ENCODE assay signal across 8 cellular contexts in the genomic region with DNA sequence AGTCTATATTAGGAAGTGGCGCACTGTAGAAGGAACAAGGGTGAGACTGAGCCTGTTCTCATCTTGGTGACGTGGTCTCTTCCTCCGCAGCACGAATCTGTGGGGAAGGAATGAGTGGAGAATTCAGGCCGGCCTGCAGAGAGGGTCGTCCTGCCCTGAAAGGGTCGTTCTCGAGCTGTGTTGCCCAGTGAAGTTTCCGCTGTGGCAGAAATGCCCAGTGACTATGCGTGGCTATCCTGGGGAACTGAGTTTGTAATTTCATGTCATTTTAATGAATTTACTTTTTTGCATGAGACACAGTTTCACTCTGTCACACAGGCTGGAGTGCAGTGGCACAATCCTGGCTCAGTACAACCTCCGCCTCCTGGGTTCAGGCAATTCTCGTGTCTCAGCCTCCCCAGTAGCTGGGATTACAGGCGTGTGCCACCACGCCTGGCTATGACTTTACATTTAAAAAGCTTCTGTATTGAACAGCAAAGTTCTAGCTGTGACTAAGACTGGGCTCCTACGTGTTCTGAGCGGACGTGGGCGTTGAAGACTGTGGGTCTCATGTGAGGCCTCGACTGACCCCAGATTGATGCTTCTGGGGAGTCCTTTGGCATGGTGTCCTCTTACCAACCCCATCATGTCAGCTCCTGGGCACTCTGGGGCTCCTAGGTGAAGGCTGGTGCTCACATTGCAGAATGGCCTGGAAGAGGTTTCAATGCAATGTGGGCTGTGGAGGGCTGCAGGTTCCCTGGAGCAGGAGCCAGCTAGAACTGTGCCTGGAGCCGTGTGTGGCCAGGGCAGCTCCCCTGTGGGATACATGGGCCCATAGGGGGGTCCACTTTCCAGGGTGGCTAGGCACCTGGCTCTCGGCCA. TPM values are rescaled to one million over a fixed set of nuclear protein-coding genes. Genes with fewer than 3 reads are reported as not detected.
A peak's percentile ranks its signal among the peaks of the same experiment; 100 is the strongest.
DNase-seq lines count a peak whose midpoint lies in the region; ATAC-seq and TF ChIP-seq lines count a peak whose summit lies in the region.

No MANE protein-coding gene starts in this region.

- 80 to 100% methylated on average over 3 to 21 of the region's 21 CpGs for WGBS in transverse colon (ENCODE audit: low coverage in 1 of 2), 2 donors

- peaks cover 73% of the 10 kb centered on the region for H3K4me1 Mint-ChIP-seq in activated naive CD4-positive, alpha-beta T cell treated with anti-CD3 and anti-CD28 coated beads, Interleukin-2, amount 10 ng/mL, durations not matched to agents 7 days and 5 days
- peaks cover 25 to 36% of the 10 kb centered on the region in 2 donors for H3K4me1 Mint-ChIP-seq in natural killer cell treated with Interleukin-12 subunit alpha and Interleukin-12 subunit beta and Interleukin-15 and Interleukin-18, amount 100 ng/mL, for 72 hours (ENCODE audit: low read depth in 2 of 2)

- TF ChIP-seq CTCF in transverse colon (IDR thresholded peaks at IDR 0.05) = no peak

- in situ Hi-C loops in transverse colon (cut with MboI; ENCODE audit: low pct_ligation_motif_present in 1 of 4, low pct_unique_long_range_greater_than_20kb in 1 of 4, low sequenced_read_pairs in 3 of 4) = no loop called here

- no peak for TF ChIP-seq EP300 in transverse colon (IDR thresholded peaks at IDR 0.05; ENCODE audit: low read depth)

- no peaks in the 10 kb centered on the region for H3K27me3 ChIP-seq in muscle layer of colon (ENCODE audit: control insufficient read depth in 1 of 2, insufficient read depth in 2 of 2, low read length in 2 of 2)
- no peaks in the 10 kb centered on the region for H3K27me3 ChIP-seq in transverse colon

- peak overlapping the region in 1 of 2 donors; percentile 55 for H3K4me3 ChIP-seq in muscle layer of colon (ENCODE audit: low read depth in 1 of 2, low read length in 2 of 2)
- H3K4me3 ChIP-seq in transverse colon = no peak overlapping the region

- DNase-seq in activated naive CD4-positive, alpha-beta T cell treated with anti-CD3 and anti-CD28 coated beads, Interleukin-2, amount 50 U/mL, for 72 hours (ENCODE audit: low spot score in 2 of 2) = no peak
- no peak for DNase-seq in activated naive CD4-positive, alpha-beta T cell treated with anti-CD3 and anti-CD28 coated beads, Interleukin-2, amount 10 ng/mL, durations not matched to agents 7 days and 5 days
- DNase-seq in caudate nucleus (lab: John Stamatoyannopoulos, UW) (peak in 16 of 61 donors; percentile 15 to 69 (median 43)), transverse colon (no peak), left colon (no peak), sciatic nerve (ENCODE audit: low spot score) (no peak)
- DNase-seq in natural killer cell treated with Interleukin-12 subunit alpha and Interleukin-12 subunit beta and Interleukin-15 and Interleukin-18, amount 100 ng/mL, for 72 hours (ENCODE audit: low spot score) = no peak

- H3K36me3 Mint-ChIP-seq in activated naive CD4-positive, alpha-beta T cell treated with anti-CD3 and anti-CD28 coated beads, Interleukin-2, amount 50 U/mL, for 72 hours = peaks cover 0 to 8% of the 10 kb centered on the region in 2 donors
- peaks cover 30% of the 10 kb centered on the region for H3K36me3 Mint-ChIP-seq in activated naive CD4-positive, alpha-beta T cell treated with anti-CD3 and anti-CD28 coated beads, Interleukin-2, amount 10 ng/mL, durations not matched to agents 7 days and 5 days
- H3K36me3 Mint-ChIP-seq in natural killer cell treated with Interleukin-12 subunit alpha and Interleukin-12 subunit beta and Interleukin-15 and Interleukin-18, amount 100 ng/mL, for 72 hours = no peaks in the 10 kb centered on the region

- no peak for TF ChIP-seq POLR2A in transverse colon (IDR thresholded peaks at IDR 0.05)

- H3K9me3 Mint-ChIP-seq in activated naive CD4-positive, alpha-beta T cell treated with anti-CD3 and anti-CD28 coated beads, Interleukin-2, amount 50 U/mL, for 72 hours = no peaks in the 10 kb centered on the region
- no peaks in the 10 kb centered on the region for H3K9me3 Mint-ChIP-seq in activated naive CD4-positive, alpha-beta T cell treated with anti-CD3 and anti-CD28 coated beads, Interleukin-2, amount 10 ng/mL, durations not matched to agents 7 days and 5 days
- no peaks in the 10 kb centered on the region for H3K9me3 Mint-ChIP-seq in natural killer cell treated with Interleukin-12 subunit alpha and Interleukin-12 subunit beta and Interleukin-15 and Interleukin-18, amount 100 ng/mL, for 72 hours

- CTCF ChIA-PET in activated naive CD4-positive, alpha-beta T cell treated with anti-CD3 and anti-CD28 coated beads, Interleukin-2, amount 10 ng/mL, durations not matched to agents 7 days and 5 days (lab: Charles Lee) = interaction anchor here (1.0 to 4.5 kb wide), 4 partner anchors 20 to 62 kb away, joined by 3 to 14 read pairs (median 4); no protein-coding TSS in a partner anchor

- intact Hi-C loops in transverse colon (cut with DNase I; ENCODE audit: low total_unique reads) (no loop called here), left colon (cut with DNase I, micrococcal nuclease) (no loop called here), sciatic nerve (cut with DNase I) (no loop called here)

- H3K27ac Mint-ChIP-seq in activated naive CD4-positive, alpha-beta T cell treated with anti-CD3 and anti-CD28 coated beads, Interleukin-2, amount 50 U/mL, for 72 hours = peak overlapping the region; percentile 36 to 53
- no peak overlapping the region for H3K27ac Mint-ChIP-seq in activated naive CD4-positive, alpha-beta T cell treated with anti-CD3 and anti-CD28 coated beads, Interleukin-2, amount 10 ng/mL, durations not matched to agents 7 days and 5 days
- H3K27ac Mint-ChIP-seq in natural killer cell treated with Interleukin-12 subunit alpha and Interleukin-12 subunit beta and Interleukin-15 and Interleukin-18, amount 100 ng/mL, for 72 hours = peak overlapping the region in 1 of 2 donors; percentile 73

- no peaks in the 10 kb centered on the region for H3K9me3 ChIP-seq in muscle layer of colon (ENCODE audit: low read length)
- no peaks in the 10 kb centered on the region for H3K9me3 ChIP-seq in transverse colon

- no peak overlapping the region for H3K4me3 Mint-ChIP-seq in activated naive CD4-positive, alpha-beta T cell treated with anti-CD3 and anti-CD28 coated beads, Interleukin-2, amount 10 ng/mL, durations not matched to agents 7 days and 5 days
- H3K4me3 Mint-ChIP-seq in natural killer cell treated with Interleukin-12 subunit alpha and Interleukin-12 subunit beta and Interleukin-15 and Interleukin-18, amount 100 ng/mL, for 72 hours = no peak overlapping the region

- peak overlapping the region; percentile 88 for H3K27ac ChIP-seq in caudate nucleus (ENCODE audit: low read depth, low read length)
- peak overlapping the region; percentile 49 for H3K27ac ChIP-seq in muscle layer of colon (ENCODE audit: low read depth, low read length)
- peak overlapping the region; percentile 86 to 94 (median 92) for H3K27ac ChIP-seq in transverse colon

- no peaks in the 10 kb centered on the region for H3K27me3 Mint-ChIP-seq in activated naive CD4-positive, alpha-beta T cell treated with anti-CD3 and anti-CD28 coated beads, Interleukin-2, amount 10 ng/mL, durations not matched to agents 7 days and 5 days
- no peaks in the 10 kb centered on the region for H3K27me3 Mint-ChIP-seq in natural killer cell treated with Interleukin-12 subunit alpha and Interleukin-12 subunit beta and Interleukin-15 and Interleukin-18, amount 100 ng/mL, for 72 hours

- no peak for ATAC-seq in activated naive CD4-positive, alpha-beta T cell treated with anti-CD3 and anti-CD28 coated beads, Interleukin-2, amount 50 U/mL, for 72 hours
- no peak for ATAC-seq in left colon
- no peak for ATAC-seq in natural killer cell treated with Interleukin-12 subunit alpha and Interleukin-12 subunit beta and Interleukin-15 and Interleukin-18, amount 100 ng/mL, for 72 hours
- ATAC-seq in sciatic nerve = no peak

- H3K36me3 ChIP-seq in muscle layer of colon (ENCODE audit: insufficient read depth, low read length) = peaks cover 17% of the 10 kb centered on the region
- peaks cover 0 to 14% (median 5%) of the 10 kb centered on the region in 4 donors for H3K36me3 ChIP-seq in transverse colon

- peaks cover 63% of the 10 kb centered on the region for H3K4me1 ChIP-seq in muscle layer of colon (ENCODE audit: insufficient read depth, low read length)
- H3K4me1 ChIP-seq in transverse colon = peaks cover 36 to 71% (median 55%) of the 10 kb centered on the region in 4 donors

- peak overlapping the region; percentile 70 for H3K9ac ChIP-seq in muscle layer of colon (ENCODE audit: low read length)

RNA-seq across cellular contexts. Expression of a gene that starts 29.4 kb away (rescaled TPM):
- 10 to 100 TPM; 10.9 to 19.0 TPM for total RNA-seq in activated naive CD4-positive, alpha-beta T cell treated with anti-CD3 and anti-CD28 coated beads, Interleukin-2, amount 50 U/mL, for 72 hours
- total RNA-seq in transverse colon (10 to 100 TPM; 25.5 to 35.5 (median 32.5) TPM), left colon (10 to 100 TPM; 20.5 to 26.2 TPM), sciatic nerve (21.0 TPM)
- total RNA-seq in natural killer cell treated with Interleukin-12 subunit alpha and Interleukin-12 subunit beta and Interleukin-15 and Interleukin-18, amount 100 ng/mL, for 72 hours = 10 to 100 TPM; 15.0 to 23.2 TPM

RNA-seq across cellular contexts. Expression of a gene that starts 30.1 kb away (rescaled TPM):
- 10 to 100 TPM in 1 of 2 donors, 1 to 10 TPM in 1; 6.6 to 50.6 TPM for total RNA-seq in activated naive CD4-positive, alpha-beta T cell treated with anti-CD3 and anti-CD28 coated beads, Interleukin-2, amount 50 U/mL, for 72 hours
- 100 to 1,000 TPM; 109 to 434 (median 164) TPM for total RNA-seq in transverse colon
- 100 to 1,000 TPM in 1 of 2 donors, 10 to 100 TPM in 1; 84.2 to 113 TPM for total RNA-seq in left colon
- total RNA-seq in natural killer cell treated with Interleukin-12 subunit alpha and Interleukin-12 subunit beta and Interleukin-15 and Interleukin-18, amount 100 ng/mL, for 72 hours = 100 to 1,000 TPM in 1 of 2 donors, 10 to 100 TPM in 1; 56.8 to 110 TPM
- total RNA-seq in sciatic nerve = 33.8 TPM

RNA-seq across cellular contexts. Expression of a gene that starts 30.3 kb away (rescaled TPM):
- 10 to 100 TPM in 1 of 2 donors, 1 to 10 TPM in 1; 9.8 to 12.7 TPM for total RNA-seq in activated naive CD4-positive, alpha-beta T cell treated with anti-CD3 and anti-CD28 coated beads, Interleukin-2, amount 50 U/mL, for 72 hours
- total RNA-seq in transverse colon = 10 to 100 TPM in 3 of 4 donors, under 1 TPM in 1; 0.60 to 23.2 (median 14.0) TPM
- 10 to 100 TPM in 1 of 2 donors, 1 to 10 TPM in 1; 10.0 to 10.5 TPM for total RNA-seq in left colon
- 10 to 100 TPM; 15.7 to 16.4 TPM for total RNA-seq in natural killer cell treated with Interleukin-12 subunit alpha and Interleukin-12 subunit beta and Interleukin-15 and Interleukin-18, amount 100 ng/mL, for 72 hours
- 7.8 TPM for total RNA-seq in sciatic nerve

RNA-seq across cellular contexts. Expression of a gene that starts 51.9 kb away (rescaled TPM):
- not detected for total RNA-seq in activated naive CD4-positive, alpha-beta T cell treated with anti-CD3 and anti-CD28 coated beads, Interleukin-2, amount 50 U/mL, for 72 hours
- 100 to 1,000 TPM in 1 of 4 donors, 10 to 100 TPM in 2, 1 to 10 TPM in 1; 8.6 to 115 (median 37.3) TPM for total RNA-seq in transverse colon
- 100 to 1,000 TPM in 1 of 2 donors, 10 to 100 TPM in 1; 12.3 to 358 TPM for total RNA-seq in left colon
- not detected for total RNA-seq in natural killer cell treated with Interleukin-12 subunit alpha and Interleukin-12 subunit beta and Interleukin-15 and Interleukin-18, amount 100 ng/mL, for 72 hours
- 6.0 TPM for total RNA-seq in sciatic nerve
